In the genomic region with DNA sequence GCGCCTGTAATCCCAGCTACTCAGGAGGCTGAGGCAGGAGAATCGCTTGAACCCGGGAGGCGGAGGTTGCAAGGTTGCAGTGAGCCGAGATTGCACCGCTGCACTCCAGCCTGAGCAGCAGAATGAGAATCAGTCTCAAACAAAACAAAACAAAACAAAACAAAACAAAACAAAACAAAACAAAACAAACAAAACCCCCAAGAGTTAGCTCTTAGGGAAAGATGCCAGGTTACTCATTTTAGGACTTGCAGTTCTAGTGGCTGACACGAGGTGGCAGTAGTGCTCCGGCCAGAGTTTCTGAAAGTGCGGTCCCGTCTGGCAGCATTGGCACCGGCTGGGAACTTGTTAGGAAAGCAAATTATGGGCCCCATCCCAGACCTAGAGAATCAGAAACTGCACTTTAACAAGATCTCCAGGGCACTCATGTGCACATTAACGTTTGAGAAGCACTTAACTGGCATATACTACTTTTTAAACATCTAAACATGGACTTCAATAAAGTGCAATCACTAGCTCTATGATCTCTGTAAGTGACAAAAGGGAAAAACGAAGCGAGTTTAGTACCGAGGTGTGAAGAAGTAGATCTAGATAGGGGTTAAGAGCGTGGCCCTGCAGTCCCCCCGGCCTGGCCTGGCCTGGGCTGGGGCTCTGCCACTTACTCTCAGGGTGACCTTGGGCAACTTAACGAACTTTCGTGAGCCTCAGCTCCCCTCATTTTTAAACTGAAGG, we compare ENCODE assay signal across 8 cellular contexts. TPM values are rescaled to one million over a fixed set of nuclear protein-coding genes. Genes with fewer than 3 reads are reported as not detected.
DNase-seq lines count a peak whose midpoint lies in the region; ATAC-seq, FAIRE-seq and TF ChIP-seq lines count a peak whose summit lies in the region.

No MANE protein-coding gene starts in this region.

- TF ChIP-seq CTCF in dorsolateral prefrontal cortex (IDR thresholded peaks at IDR 0.05 in 54 of 56, conservative IDR thresholded peaks at IDR 0.05 in 2 of 56; ENCODE audit: low read depth in 1 of 56, partially characterized antibody in 56 of 56): peak; percentile 85 to 100 (median 97)

- H3K27me3 Mint-ChIP-seq in memory B cell: no peaks in the 10 kb centered on the region

- H3K4me3 Mint-ChIP-seq in memory B cell: peak overlapping the region; percentile 37

- intact Hi-C loops in dorsolateral prefrontal cortex (cut with DNase I): loop anchor here (2.0 to 10.0 kb wide), 2 partner anchors 84 to 500 kb away; no protein-coding TSS in a partner anchor

- no peak for TF ChIP-seq POLR2A in GM12892 (IDR thresholded peaks at IDR 0.05; ENCODE audit: low read depth, low read length)

- H3K27ac Mint-ChIP-seq in memory B cell: peak overlapping the region; percentile 8

- no peak overlapping the region for H3K4me3 ChIP-seq in dorsolateral prefrontal cortex

- peak; percentile 93 for FAIRE-seq in A204.1 (lab: Jason Lieb, UNC)
- peak; percentile 63 for FAIRE-seq in GM12892 (lab: Jason Lieb, UNC)

- H3K36me3 Mint-ChIP-seq in memory B cell: no peaks in the 10 kb centered on the region

- DNase-seq in GM12892 (ENCODE audit: insufficient read length) (no peak), NCI-H345 (lab: John Stamatoyannopoulos, UW) (peak; percentile 61), dorsolateral prefrontal cortex (peak; percentile 50 to 79 (median 70)), memory B cell (ENCODE audit: low spot score in 2 of 2) (peak; percentile 84 to 89)
- DNase-seq in activated CD4-positive, alpha-beta T cell treated with anti-CD3 and anti-CD28 coated beads, Interleukin-2, amount 50 U/mL, for 48 hours: peak; percentile 81 to 87
- DNase-seq in stimulated activated CD8-positive, alpha-beta memory T cell treated with anti-CD3 and anti-CD28 coated beads, Interleukin-15, amount 100 ng/mL, for 1 hour (ENCODE audit: low read depth): peak; percentile 73

- ATAC-seq in memory B cell (ENCODE audit: low read depth): peak; percentile 72
- ATAC-seq in GM18502 (IDR thresholded peaks at IDR 0.05; ENCODE audit: poor library complexity, unreplicated experiment): no peak

- peaks cover 1% of the 10 kb centered on the region for H3K9me3 Mint-ChIP-seq in memory B cell

- peaks cover 0 to 5% (median 0%) of the 10 kb centered on the region in 45 donors for H3K27me3 ChIP-seq in dorsolateral prefrontal cortex

- peaks cover 20% of the 10 kb centered on the region for H3K4me1 Mint-ChIP-seq in memory B cell

- peak overlapping the region in 4 of 59 donors; percentile 19 to 57 (median 38) for H3K27ac ChIP-seq in dorsolateral prefrontal cortex

RNA-seq across cellular contexts. Expression of a gene that starts 41.9 kb away (rescaled TPM):
- 24.1 TPM for polyA plus RNA-seq in GM12892 (2012; ENCODE audit: missing spikeins)
- total RNA-seq in dorsolateral prefrontal cortex: 10 to 100 TPM in 84 of 120 experiments, 1 to 10 TPM in 36; 4.0 to 43.8 (median 13.0) TPM
